In the genomic region with DNA sequence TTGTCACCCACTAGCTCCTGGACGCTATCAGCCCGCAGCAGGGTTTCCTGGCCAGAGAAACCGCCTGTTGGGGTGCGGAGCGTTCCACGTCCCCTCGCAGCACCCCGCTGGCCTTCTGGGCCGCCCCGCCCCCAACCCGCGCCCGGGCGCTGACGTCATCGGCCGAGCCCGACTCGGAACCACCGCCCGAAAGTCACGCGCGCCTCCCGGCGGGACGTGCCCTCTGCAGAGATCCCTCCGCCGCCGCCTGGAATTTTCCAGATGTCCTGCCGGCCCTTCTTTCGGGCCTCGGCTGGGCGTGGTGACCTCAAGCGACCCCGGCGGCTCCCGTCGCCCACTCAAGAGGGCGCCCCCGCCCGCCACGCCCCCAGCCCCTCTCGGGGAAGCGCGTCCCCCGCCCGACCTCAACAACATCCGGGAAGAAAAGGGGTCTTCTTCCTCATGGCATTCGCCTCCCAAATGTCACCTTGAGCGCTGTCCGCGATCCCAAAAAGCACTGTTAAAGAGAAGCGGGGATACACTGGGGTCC, we compare ENCODE assay signal across 1 cellular context.
A peak's percentile ranks its signal among the peaks of the same experiment; 100 is the strongest.
TF ChIP-seq lines count a peak whose summit lies in the region.

No MANE protein-coding gene starts in this region.

TF ChIP-seq in HEK293, 187 proteins besides CTCF, POLR2A, EP300 and RAD21 (continued from another document and continues in another):
- no peak for TF ChIP-seq ZNF280C (tag by site-specific recombination; IDR thresholded peaks at IDR 0.05)
- TF ChIP-seq ZNF211 (tag by site-specific recombination; IDR thresholded peaks at IDR 0.05; ENCODE audit: low read depth): no peak
- no peak for TF ChIP-seq ZSCAN18 (tag by site-specific recombination; IDR thresholded peaks at IDR 0.05)
- TF ChIP-seq ZNF501 (tag by site-specific recombination; IDR thresholded peaks at IDR 0.05): no peak
- TF ChIP-seq TRIM28 (IDR thresholded peaks at IDR 0.05; ENCODE audit: borderline replicate concordance, low read length): no peak
- TF ChIP-seq AEBP2 (tag by site-specific recombination; IDR thresholded peaks at IDR 0.05; ENCODE audit: borderline replicate concordance): no peak
- TF ChIP-seq ZNF19 (tag by site-specific recombination; IDR thresholded peaks at IDR 0.05; ENCODE audit: low read depth): no peak
- no peak for TF ChIP-seq ZNF792 (tag by site-specific recombination; IDR thresholded peaks at IDR 0.05)
- TF ChIP-seq, protein P1, sequence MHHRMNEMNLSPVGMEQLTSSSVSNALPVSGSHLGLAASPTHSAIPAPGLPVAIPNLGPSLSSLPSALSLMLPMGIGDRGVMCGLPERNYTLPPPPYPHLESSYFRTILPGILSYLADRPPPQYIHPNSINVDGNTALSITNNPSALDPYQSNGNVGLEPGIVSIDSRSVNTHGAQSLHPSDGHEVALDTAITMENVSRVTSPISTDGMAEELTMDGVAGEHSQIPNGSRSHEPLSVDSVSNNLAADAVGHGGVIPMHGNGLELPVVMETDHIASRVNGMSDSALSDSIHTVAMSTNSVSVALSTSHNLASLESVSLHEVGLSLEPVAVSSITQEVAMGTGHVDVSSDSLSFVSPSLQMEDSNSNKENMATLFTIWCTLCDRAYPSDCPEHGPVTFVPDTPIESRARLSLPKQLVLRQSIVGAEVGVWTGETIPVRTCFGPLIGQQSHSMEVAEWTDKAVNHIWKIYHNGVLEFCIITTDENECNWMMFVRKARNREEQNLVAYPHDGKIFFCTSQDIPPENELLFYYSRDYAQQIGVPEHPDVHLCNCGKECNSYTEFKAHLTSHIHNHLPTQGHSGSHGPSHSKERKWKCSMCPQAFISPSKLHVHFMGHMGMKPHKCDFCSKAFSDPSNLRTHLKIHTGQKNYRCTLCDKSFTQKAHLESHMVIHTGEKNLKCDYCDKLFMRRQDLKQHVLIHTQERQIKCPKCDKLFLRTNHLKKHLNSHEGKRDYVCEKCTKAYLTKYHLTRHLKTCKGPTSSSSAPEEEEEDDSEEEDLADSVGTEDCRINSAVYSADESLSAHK (tag by site-specific recombination; IDR thresholded peaks at IDR 0.05): peak; percentile 92
- no peak for TF ChIP-seq ZNF16 (tag by site-specific recombination; IDR thresholded peaks at IDR 0.05; ENCODE audit: low read depth)
- TF ChIP-seq, protein P2, sequence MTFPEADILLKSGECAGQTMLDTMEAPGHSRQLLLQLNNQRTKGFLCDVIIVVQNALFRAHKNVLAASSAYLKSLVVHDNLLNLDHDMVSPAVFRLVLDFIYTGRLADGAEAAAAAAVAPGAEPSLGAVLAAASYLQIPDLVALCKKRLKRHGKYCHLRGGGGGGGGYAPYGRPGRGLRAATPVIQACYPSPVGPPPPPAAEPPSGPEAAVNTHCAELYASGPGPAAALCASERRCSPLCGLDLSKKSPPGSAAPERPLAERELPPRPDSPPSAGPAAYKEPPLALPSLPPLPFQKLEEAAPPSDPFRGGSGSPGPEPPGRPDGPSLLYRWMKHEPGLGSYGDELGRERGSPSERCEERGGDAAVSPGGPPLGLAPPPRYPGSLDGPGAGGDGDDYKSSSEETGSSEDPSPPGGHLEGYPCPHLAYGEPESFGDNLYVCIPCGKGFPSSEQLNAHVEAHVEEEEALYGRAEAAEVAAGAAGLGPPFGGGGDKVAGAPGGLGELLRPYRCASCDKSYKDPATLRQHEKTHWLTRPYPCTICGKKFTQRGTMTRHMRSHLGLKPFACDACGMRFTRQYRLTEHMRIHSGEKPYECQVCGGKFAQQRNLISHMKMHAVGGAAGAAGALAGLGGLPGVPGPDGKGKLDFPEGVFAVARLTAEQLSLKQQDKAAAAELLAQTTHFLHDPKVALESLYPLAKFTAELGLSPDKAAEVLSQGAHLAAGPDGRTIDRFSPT (tag by site-specific recombination; IDR thresholded peaks at IDR 0.05): peak; percentile 97
- TF ChIP-seq, protein P3, sequence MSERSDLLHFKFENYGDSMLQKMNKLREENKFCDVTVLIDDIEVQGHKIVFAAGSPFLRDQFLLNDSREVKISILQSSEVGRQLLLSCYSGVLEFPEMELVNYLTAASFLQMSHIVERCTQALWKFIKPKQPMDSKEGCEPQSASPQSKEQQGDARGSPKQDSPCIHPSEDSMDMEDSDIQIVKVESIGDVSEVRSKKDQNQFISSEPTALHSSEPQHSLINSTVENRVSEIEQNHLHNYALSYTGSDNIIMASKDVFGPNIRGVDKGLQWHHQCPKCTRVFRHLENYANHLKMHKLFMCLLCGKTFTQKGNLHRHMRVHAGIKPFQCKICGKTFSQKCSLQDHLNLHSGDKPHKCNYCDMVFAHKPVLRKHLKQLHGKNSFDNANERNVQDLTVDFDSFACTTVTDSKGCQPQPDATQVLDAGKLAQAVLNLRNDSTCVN (tag by site-specific recombination; optimal IDR thresholded peaks at IDR 0.05): peak; percentile 93
- TF ChIP-seq ZNF626 (tag by site-specific recombination; IDR thresholded peaks at IDR 0.05): no peak
- no peak for TF ChIP-seq ZNF558 (tag by site-specific recombination; IDR thresholded peaks at IDR 0.05)
- no peak for TF ChIP-seq ZNF132 (tag by site-specific recombination; IDR thresholded peaks at IDR 0.05; ENCODE audit: borderline replicate concordance)
- no peak for TF ChIP-seq HOXA7 (CRISPR knock-in tag; IDR thresholded peaks at IDR 0.05; ENCODE audit: borderline replicate concordance)
- TF ChIP-seq, protein P4, sequence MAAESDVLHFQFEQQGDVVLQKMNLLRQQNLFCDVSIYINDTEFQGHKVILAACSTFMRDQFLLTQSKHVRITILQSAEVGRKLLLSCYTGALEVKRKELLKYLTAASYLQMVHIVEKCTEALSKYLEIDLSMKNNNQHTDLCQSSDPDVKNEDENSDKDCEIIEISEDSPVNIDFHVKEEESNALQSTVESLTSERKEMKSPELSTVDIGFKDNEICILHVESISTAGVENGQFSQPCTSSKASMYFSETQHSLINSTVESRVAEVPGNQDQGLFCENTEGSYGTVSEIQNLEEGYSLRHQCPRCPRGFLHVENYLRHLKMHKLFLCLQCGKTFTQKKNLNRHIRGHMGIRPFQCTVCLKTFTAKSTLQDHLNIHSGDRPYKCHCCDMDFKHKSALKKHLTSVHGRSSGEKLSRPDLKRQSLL (tag by site-specific recombination; IDR thresholded peaks at IDR 0.05): peak; percentile 74
- no peak for TF ChIP-seq MEIS1 (CRISPR knock-in tag; IDR thresholded peaks at IDR 0.05; ENCODE audit: borderline replicate concordance)
- TF ChIP-seq ZNF529 (tag by site-specific recombination; IDR thresholded peaks at IDR 0.05; ENCODE audit: insufficient replicate concordance): no peak
- TF ChIP-seq OVOL3 (tag by site-specific recombination; IDR thresholded peaks at IDR 0.05): no peak
- TF ChIP-seq, protein P5, sequence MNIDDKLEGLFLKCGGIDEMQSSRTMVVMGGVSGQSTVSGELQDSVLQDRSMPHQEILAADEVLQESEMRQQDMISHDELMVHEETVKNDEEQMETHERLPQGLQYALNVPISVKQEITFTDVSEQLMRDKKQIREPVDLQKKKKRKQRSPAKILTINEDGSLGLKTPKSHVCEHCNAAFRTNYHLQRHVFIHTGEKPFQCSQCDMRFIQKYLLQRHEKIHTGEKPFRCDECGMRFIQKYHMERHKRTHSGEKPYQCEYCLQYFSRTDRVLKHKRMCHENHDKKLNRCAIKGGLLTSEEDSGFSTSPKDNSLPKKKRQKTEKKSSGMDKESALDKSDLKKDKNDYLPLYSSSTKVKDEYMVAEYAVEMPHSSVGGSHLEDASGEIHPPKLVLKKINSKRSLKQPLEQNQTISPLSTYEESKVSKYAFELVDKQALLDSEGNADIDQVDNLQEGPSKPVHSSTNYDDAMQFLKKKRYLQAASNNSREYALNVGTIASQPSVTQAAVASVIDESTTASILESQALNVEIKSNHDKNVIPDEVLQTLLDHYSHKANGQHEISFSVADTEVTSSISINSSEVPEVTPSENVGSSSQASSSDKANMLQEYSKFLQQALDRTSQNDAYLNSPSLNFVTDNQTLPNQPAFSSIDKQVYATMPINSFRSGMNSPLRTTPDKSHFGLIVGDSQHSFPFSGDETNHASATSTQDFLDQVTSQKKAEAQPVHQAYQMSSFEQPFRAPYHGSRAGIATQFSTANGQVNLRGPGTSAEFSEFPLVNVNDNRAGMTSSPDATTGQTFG (tag by site-specific recombination; IDR thresholded peaks at IDR 0.05; ENCODE audit: borderline replicate concordance): 0 out of 2 replicates have a peak, but pooled peaks have one; percentile 24
- TF ChIP-seq ZBTB21 (tag by site-specific recombination; IDR thresholded peaks at IDR 0.05): peak; percentile 81
- no peak for TF ChIP-seq ZNF169 (tag by site-specific recombination; IDR thresholded peaks at IDR 0.05)
- TF ChIP-seq, protein P6, sequence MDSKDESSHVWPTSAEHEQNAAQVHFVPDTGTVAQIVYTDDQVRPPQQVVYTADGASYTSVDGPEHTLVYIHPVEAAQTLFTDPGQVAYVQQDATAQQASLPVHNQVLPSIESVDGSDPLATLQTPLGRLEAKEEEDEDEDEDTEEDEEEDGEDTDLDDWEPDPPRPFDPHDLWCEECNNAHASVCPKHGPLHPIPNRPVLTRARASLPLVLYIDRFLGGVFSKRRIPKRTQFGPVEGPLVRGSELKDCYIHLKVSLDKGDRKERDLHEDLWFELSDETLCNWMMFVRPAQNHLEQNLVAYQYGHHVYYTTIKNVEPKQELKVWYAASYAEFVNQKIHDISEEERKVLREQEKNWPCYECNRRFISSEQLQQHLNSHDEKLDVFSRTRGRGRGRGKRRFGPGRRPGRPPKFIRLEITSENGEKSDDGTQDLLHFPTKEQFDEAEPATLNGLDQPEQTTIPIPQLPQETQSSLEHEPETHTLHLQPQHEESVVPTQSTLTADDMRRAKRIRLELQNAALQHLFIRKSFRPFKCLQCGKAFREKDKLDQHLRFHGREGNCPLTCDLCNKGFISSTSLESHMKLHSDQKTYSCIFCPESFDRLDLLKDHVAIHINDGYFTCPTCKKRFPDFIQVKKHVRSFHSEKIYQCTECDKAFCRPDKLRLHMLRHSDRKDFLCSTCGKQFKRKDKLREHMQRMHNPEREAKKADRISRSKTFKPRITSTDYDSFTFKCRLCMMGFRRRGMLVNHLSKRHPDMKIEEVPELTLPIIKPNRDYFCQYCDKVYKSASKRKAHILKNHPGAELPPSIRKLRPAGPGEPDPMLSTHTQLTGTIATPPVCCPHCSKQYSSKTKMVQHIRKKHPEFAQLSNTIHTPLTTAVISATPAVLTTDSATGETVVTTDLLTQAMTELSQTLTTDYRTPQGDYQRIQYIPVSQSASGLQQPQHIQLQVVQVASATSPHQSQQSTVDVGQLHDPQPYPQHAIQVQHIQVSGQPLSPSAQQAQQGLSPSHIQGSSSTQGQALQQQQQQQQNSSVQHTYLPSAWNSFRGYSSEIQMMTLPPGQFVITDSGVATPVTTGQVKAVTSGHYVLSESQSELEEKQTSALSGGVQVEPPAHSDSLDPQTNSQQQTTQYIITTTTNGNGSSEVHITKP (tag by site-specific recombination; IDR thresholded peaks at IDR 0.05): peak; percentile 37; the same call in 1 of the 2 replicates
- TF ChIP-seq, protein P7, sequence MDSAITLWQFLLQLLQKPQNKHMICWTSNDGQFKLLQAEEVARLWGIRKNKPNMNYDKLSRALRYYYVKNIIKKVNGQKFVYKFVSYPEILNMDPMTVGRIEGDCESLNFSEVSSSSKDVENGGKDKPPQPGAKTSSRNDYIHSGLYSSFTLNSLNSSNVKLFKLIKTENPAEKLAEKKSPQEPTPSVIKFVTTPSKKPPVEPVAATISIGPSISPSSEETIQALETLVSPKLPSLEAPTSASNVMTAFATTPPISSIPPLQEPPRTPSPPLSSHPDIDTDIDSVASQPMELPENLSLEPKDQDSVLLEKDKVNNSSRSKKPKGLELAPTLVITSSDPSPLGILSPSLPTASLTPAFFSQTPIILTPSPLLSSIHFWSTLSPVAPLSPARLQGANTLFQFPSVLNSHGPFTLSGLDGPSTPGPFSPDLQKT (IDR thresholded peaks at IDR 0.05; ENCODE audit: borderline replicate concordance, low read depth, low read length): no peak
- TF ChIP-seq ZNF292 (tag by site-specific recombination; IDR thresholded peaks at IDR 0.05; ENCODE audit: borderline replicate concordance, low read depth): no peak
- no peak for TF ChIP-seq ZNF585B (tag by site-specific recombination; IDR thresholded peaks at IDR 0.05)
- no peak for TF ChIP-seq ZFP69B (tag by site-specific recombination; IDR thresholded peaks at IDR 0.05)
- TF ChIP-seq ZNF791 (tag by site-specific recombination; IDR thresholded peaks at IDR 0.05): no peak
- no peak for TF ChIP-seq ZNF416 (tag by site-specific recombination; IDR thresholded peaks at IDR 0.05)
- TF ChIP-seq ZNF10 (tag by site-specific recombination; IDR thresholded peaks at IDR 0.05): no peak
